In genomic region chr11:104338186-104338585, GRCh38 we compare ENCODE assay signal across 31 cellular contexts.
A peak's percentile ranks its signal among the peaks of the same experiment; 100 is the strongest.
DNase-seq lines count a peak whose midpoint lies in the region; ATAC-seq, FAIRE-seq and TF ChIP-seq lines count a peak whose summit lies in the region.
"Had no signal": no experiment of that assay in that cellular context is flagged by ENCODE, and none has a peak within 500 bp of the region (broad histone marks: within the 10 kb centered on the region; RNA-seq: fewer than 3 reads in every experiment).

No MANE protein-coding gene starts in this region.

- no peak for FAIRE-seq in astrocyte (lab: Jason Lieb, UNC)

- H3K36me3 ChIP-seq in GM23338 (ENCODE audit: insufficient read depth) (no peaks in the 10 kb centered on the region), astrocyte (ENCODE audit: insufficient read depth, low read length) (no peaks in the 10 kb centered on the region)
- H3K36me3 ChIP-seq: heart right ventricle, lower lobe of right lung, MG63, Peyer's patch, transverse colon had no signal

- H3K9me3 Mint-ChIP-seq in GM23338 (no peaks in the 10 kb centered on the region; the same call in 2 of the 3 replicates), astrocyte (ENCODE audit: unreplicated experiment) (peaks cover 4% of the 10 kb centered on the region)
- H3K9me3 Mint-ChIP-seq: CD4-positive, CD25-positive, alpha-beta regulatory T cell; natural killer cell treated with Interleukin-12 subunit alpha and Interleukin-12 subunit beta and Interleukin-15 and Interleukin-18, amount 100 ng/mL, for 72 hours had no signal

- H3K9ac ChIP-seq in astrocyte (ENCODE audit: low read length) = no peak overlapping the region

- no peaks in the 10 kb centered on the region for H3K9me3 ChIP-seq in astrocyte (ENCODE audit: insufficient read depth, low read depth, low read length)
- H3K9me3 ChIP-seq: body of pancreas, lower lobe of right lung, MG63, Peyer's patch, psoas muscle, transverse colon had no signal

- H3K4me3 ChIP-seq in GM23338 (no peak overlapping the region), astrocyte (ENCODE audit: insufficient read depth, low read depth, low read length) (no peak overlapping the region), fibroblast of mammary gland (ENCODE audit: control insufficient read depth, low read depth, low read length) (no peak overlapping the region)
- H3K4me3 ChIP-seq: body of pancreas, heart right ventricle, lower lobe of right lung, MG63, Peyer's patch, psoas muscle, transverse colon had no signal

- H3K27ac ChIP-seq in GM23338 (ENCODE audit: low read depth) (no peak overlapping the region), astrocyte (ENCODE audit: low read depth, low read length) (peak overlapping the region; percentile 56)
- H3K27ac ChIP-seq: body of pancreas, lower lobe of right lung, Peyer's patch, psoas muscle, transverse colon had no signal

- H3K27ac Mint-ChIP-seq in GM23338 = peak overlapping the region; percentile 13; the same call in 1 of the 2 replicates
- peak overlapping the region; percentile 90 for H3K27ac Mint-ChIP-seq in astrocyte (ENCODE audit: unreplicated experiment)
- H3K27ac Mint-ChIP-seq: CD4-positive, CD25-positive, alpha-beta regulatory T cell; natural killer cell treated with Interleukin-12 subunit alpha and Interleukin-12 subunit beta and Interleukin-15 and Interleukin-18, amount 100 ng/mL, for 72 hours had no signal

- H3K4me3 Mint-ChIP-seq in GM23338 (no peak overlapping the region), astrocyte (ENCODE audit: unreplicated experiment) (no peak overlapping the region)
- H3K4me3 Mint-ChIP-seq: CD4-positive, CD25-positive, alpha-beta regulatory T cell; natural killer cell treated with Interleukin-12 subunit alpha and Interleukin-12 subunit beta and Interleukin-15 and Interleukin-18, amount 100 ng/mL, for 72 hours had no signal

- H3K27me3 ChIP-seq in GM23338 (ENCODE audit: insufficient read depth) = no peaks in the 10 kb centered on the region
- no peaks in the 10 kb centered on the region for H3K27me3 ChIP-seq in astrocyte (ENCODE audit: insufficient read depth, low read length)
- H3K27me3 ChIP-seq: body of pancreas, heart right ventricle, MG63, Peyer's patch, transverse colon had no signal

- H3K36me3 Mint-ChIP-seq in GM23338 (ENCODE audit: low read depth) = peaks cover 4% of the 10 kb centered on the region; the same call in 2 of the 3 replicates
- H3K36me3 Mint-ChIP-seq in astrocyte (ENCODE audit: low read depth, unreplicated experiment) = no peaks in the 10 kb centered on the region
- H3K36me3 Mint-ChIP-seq: CD4-positive, CD25-positive, alpha-beta regulatory T cell; natural killer cell treated with Interleukin-12 subunit alpha and Interleukin-12 subunit beta and Interleukin-15 and Interleukin-18, amount 100 ng/mL, for 72 hours had no signal

- H3K4me1 Mint-ChIP-seq in GM23338 (no peaks in the 10 kb centered on the region), astrocyte (ENCODE audit: low read depth, unreplicated experiment) (peaks cover 14% of the 10 kb centered on the region)
- H3K4me1 Mint-ChIP-seq: CD4-positive, CD25-positive, alpha-beta regulatory T cell had no signal

- no peak for DNase-seq in GM23338 (ENCODE audit: low spot score)
- DNase-seq in astrocyte (ENCODE audit: low read depth) = peak; percentile 70
- peak; percentile 8 for DNase-seq in fibroblast of mammary gland (ENCODE audit: low read depth)
- no peak for DNase-seq in stimulated activated CD4-positive, alpha-beta T cell treated with anti-CD3 and anti-CD28 coated beads, Interleukin-2, amount 100 ng/mL, for 24 hours
- DNase-seq in stimulated activated CD4-positive, alpha-beta T cell treated with anti-CD3 and anti-CD28 coated beads, Interleukin-4, amount 100 ng/mL, for 24 hours = no peak
- DNase-seq: activated CD4-positive, alpha-beta T cell treated with anti-CD3 and anti-CD28 coated beads, Interleukin-2, amount 50 U/mL, for 4 hours; activated T-cell treated with anti-CD3 and anti-CD28 coated beads, Interleukin-2, amount 50 U/mL, for 48 hours; body of pancreas; Calu3; CD4-positive, CD25-positive, alpha-beta regulatory T cell; DMS79; foreskin melanocyte; GF-D8; heart right ventricle; lower lobe of right lung; MG63; NCI-H1105 treated with DMSO at 0.1 percent for 48 hours; NCI-H187 treated with DMSO at 0.1 percent for 48 hours; NCI-H69; occipital lobe; Peyer's patch; psoas muscle; SHP77; stimulated activated CD4-positive, alpha-beta T cell treated with anti-CD3 and anti-CD28 coated beads, Interleukin-12 subunit alpha, Interleukin-12 subunit beta, amount 100 ng/mL, for 4 hours; stimulated activated CD4-positive, alpha-beta T cell treated with anti-CD3 and anti-CD28 coated beads, Interleukin-4, amount 100 ng/mL, for 1 hour; T-helper 2 cell; transverse colon had no signal

- no peaks in the 10 kb centered on the region for H3F3A ChIP-seq in GM23338 (replicated peaks; ENCODE audit: low read depth)

- H4K20me1 ChIP-seq in GM23338 (replicated peaks; ENCODE audit: insufficient read depth) = no peaks in the 10 kb centered on the region
- no peaks in the 10 kb centered on the region for H4K20me1 ChIP-seq in astrocyte (ENCODE audit: insufficient read depth, low read length)

- no peak overlapping the region for H3K4me2 ChIP-seq in GM23338
- no peak overlapping the region for H3K4me2 ChIP-seq in astrocyte (ENCODE audit: low read length)

- no peaks in the 10 kb centered on the region for H3K9me2 ChIP-seq in GM23338 (ENCODE audit: insufficient read depth)

- H3K4me1 ChIP-seq in GM23338 (ENCODE audit: insufficient read depth) = no peaks in the 10 kb centered on the region
- H3K4me1 ChIP-seq in astrocyte (ENCODE audit: insufficient read depth, low read length) = peaks cover 4% of the 10 kb centered on the region
- H3K4me1 ChIP-seq: body of pancreas, lower lobe of right lung, Peyer's patch, psoas muscle, transverse colon had no signal

- ATAC-seq in GM23338 (no peak), GM18868 (IDR thresholded peaks at IDR 0.05; ENCODE audit: unreplicated experiment) (no peak), HG03139 (IDR thresholded peaks at IDR 0.05; ENCODE audit: unreplicated experiment) (no peak)
- ATAC-seq: body of pancreas; heart right ventricle; lower lobe of right lung; natural killer cell treated with Interleukin-12 subunit alpha and Interleukin-12 subunit beta and Interleukin-15 and Interleukin-18, amount 100 ng/mL, for 72 hours; psoas muscle; sciatic nerve had no signal

- TF ChIP-seq CTCF in GM23338 (conservative IDR thresholded peaks at IDR 0.05; ENCODE audit: low read depth in 2 of 2) (no peak), astrocyte (IDR thresholded peaks at IDR 0.05; ENCODE audit: insufficient read depth, low read depth, low read length) (no peak), fibroblast of mammary gland (conservative IDR thresholded peaks at IDR 0.05; ENCODE audit: control insufficient read depth, insufficient read depth, low read depth, low read length) (no peak)

- H3K27me3 Mint-ChIP-seq in GM23338 (ENCODE audit: insufficient read depth, low read depth, poor library complexity) = no peaks in the 10 kb centered on the region
- no peaks in the 10 kb centered on the region for H3K27me3 Mint-ChIP-seq in astrocyte (ENCODE audit: low read depth, unreplicated experiment)

- H3K79me2 ChIP-seq in GM23338 (replicated peaks; ENCODE audit: insufficient read depth) (no peaks in the 10 kb centered on the region), astrocyte (ENCODE audit: insufficient read depth, low read length) (no peaks in the 10 kb centered on the region)

- H2AFZ ChIP-seq in GM23338 (peak overlapping the region; percentile 74), astrocyte (ENCODE audit: low read depth, low read length) (peak overlapping the region; percentile 24)

TF ChIP-seq in GM23338, 12 proteins besides CTCF, POLR2A, EP300 and RAD21 (continues in another document):
- TF ChIP-seq ZNF331 (CRISPR knock-in tag; IDR thresholded peaks at IDR 0.05; ENCODE audit: low read depth) = no peak
- TF ChIP-seq, protein P1, sequence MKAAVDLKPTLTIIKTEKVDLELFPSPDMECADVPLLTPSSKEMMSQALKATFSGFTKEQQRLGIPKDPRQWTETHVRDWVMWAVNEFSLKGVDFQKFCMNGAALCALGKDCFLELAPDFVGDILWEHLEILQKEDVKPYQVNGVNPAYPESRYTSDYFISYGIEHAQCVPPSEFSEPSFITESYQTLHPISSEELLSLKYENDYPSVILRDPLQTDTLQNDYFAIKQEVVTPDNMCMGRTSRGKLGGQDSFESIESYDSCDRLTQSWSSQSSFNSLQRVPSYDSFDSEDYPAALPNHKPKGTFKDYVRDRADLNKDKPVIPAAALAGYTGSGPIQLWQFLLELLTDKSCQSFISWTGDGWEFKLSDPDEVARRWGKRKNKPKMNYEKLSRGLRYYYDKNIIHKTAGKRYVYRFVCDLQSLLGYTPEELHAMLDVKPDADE (IDR thresholded peaks at IDR 0.05) = no peak
- no peak for TF ChIP-seq NANOG (IDR thresholded peaks at IDR 0.05; ENCODE audit: borderline replicate concordance)
- no peak for TF ChIP-seq CREB1 (CRISPR knock-in tag; IDR thresholded peaks at IDR 0.05; ENCODE audit: low read depth)
- TF ChIP-seq EZH2phosphoT487 (IDR thresholded peaks at IDR 0.05; ENCODE audit: unreplicated experiment) = no peak
- TF ChIP-seq STAT1 (IDR thresholded peaks at IDR 0.05; ENCODE audit: unreplicated experiment) = no peak
- TF ChIP-seq ZNF114 (CRISPR knock-in tag; IDR thresholded peaks at IDR 0.05) = no peak
- no peak for TF ChIP-seq EZH2 (IDR thresholded peaks at IDR 0.05; ENCODE audit: low read depth, unreplicated experiment)

Comparison
In these comparisons a context has a peak if more than half of its experiments do, and no peak if none do; other contexts are left out.
1. DNase-seq: peak in astrocyte (single experiment) and fibroblast of mammary gland (single experiment); none in GM23338 (single experiment), stimulated activated CD4-positive, alpha-beta T cell treated with anti-CD3 and anti-CD28 coated beads, Interleukin-2, amount 100 ng/mL, for 24 hours (0 of 2) and stimulated activated CD4-positive, alpha-beta T cell treated with anti-CD3 and anti-CD28 coated beads, Interleukin-4, amount 100 ng/mL, for 24 hours (single experiment).